ENCODE assay signal across 9 cellular contexts in the genomic region with DNA sequence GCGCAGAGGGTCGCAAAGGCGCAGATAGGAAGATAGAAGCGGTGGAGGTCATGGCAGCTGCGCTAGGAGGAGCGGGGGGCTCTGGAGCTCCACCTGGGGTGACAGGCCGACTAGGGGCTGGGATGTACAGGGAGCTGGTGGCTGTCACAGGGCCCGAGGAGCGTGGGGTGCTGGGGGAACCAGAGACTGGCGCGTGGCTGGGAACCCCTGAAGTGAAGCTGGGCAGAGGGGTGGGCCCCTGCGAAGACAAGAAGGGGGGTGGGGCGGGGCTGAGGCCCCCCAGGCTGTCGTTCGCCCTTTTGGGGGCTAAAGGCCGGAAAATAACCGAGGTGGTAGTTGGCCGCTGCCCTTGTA. TPM values are rescaled to one million over a fixed set of nuclear protein-coding genes. Genes with fewer than 3 reads are reported as not detected.
DNase-seq lines count a peak whose midpoint lies in the region; ATAC-seq and TF ChIP-seq lines count a peak whose summit lies in the region.
"Had no signal": no experiment of that assay in that cellular context is flagged by ENCODE, and none has a peak within 500 bp of the region (broad histone marks: within the 10 kb centered on the region; RNA-seq: fewer than 3 reads in every experiment).

No MANE protein-coding gene starts in this region.

- no peaks in the 10 kb centered on the region for H3K36me3 Mint-ChIP-seq in CD8-positive, alpha-beta T cell

- DNase-seq in CD8-positive, alpha-beta T cell = no peak
- no peak for DNase-seq in foreskin keratinocyte
- no peak for DNase-seq in prostate gland (ENCODE audit: low spot score)
- DNase-seq in NCI-H1048 (lab: John Stamatoyannopoulos, UW) = no peak
- DNase-seq in SIG-M5 treated with dmso at 0.1 percent for 504 hours (lab: John Stamatoyannopoulos, UW; ENCODE audit: unreplicated experiment) = no peak
- no peak for DNase-seq in SHP77 treated with DMSO at 0.1 percent for 48 hours (lab: John Stamatoyannopoulos, UW)

- WGBS in prostate gland = 9% methylated on average over 18 of the region's 18 CpGs

- peak overlapping the region; percentile 68 for H3K4me3 ChIP-seq in CD8-positive, alpha-beta T cell (ENCODE audit: low read depth, low read length)
- H3K4me3 ChIP-seq in prostate gland = peak overlapping the region; percentile 42 to 54
- H3K4me3 ChIP-seq: K562 had no signal

- H3K36me3 ChIP-seq in CD8-positive, alpha-beta T cell (ENCODE audit: insufficient read depth, low read length) = no peaks in the 10 kb centered on the region
- no peaks in the 10 kb centered on the region for H3K36me3 ChIP-seq in prostate gland

- peak overlapping the region; percentile 74 for H3K4me3 Mint-ChIP-seq in CD8-positive, alpha-beta T cell

- no peaks in the 10 kb centered on the region for H3K9me3 ChIP-seq in CD8-positive, alpha-beta T cell (ENCODE audit: low read length)
- no peaks in the 10 kb centered on the region for H3K9me3 ChIP-seq in prostate gland

- H3K27me3 ChIP-seq in CD8-positive, alpha-beta T cell (ENCODE audit: insufficient read depth, low read length) = no peaks in the 10 kb centered on the region
- H3K27me3 ChIP-seq in foreskin keratinocyte (no peaks in the 10 kb centered on the region), prostate gland (replicated peaks; ENCODE audit: insufficient read depth) (no peaks in the 10 kb centered on the region)

- no peak for TF ChIP-seq POLR2A in prostate gland (IDR thresholded peaks at IDR 0.05)

- intact Hi-C loops in CD8-positive, alpha-beta T cell (cut with DNase I, micrococcal nuclease) = loop anchor here in 1 of 2 experiments (5.0 kb wide), 1 partner anchor 386 kb away; no protein-coding TSS in a partner anchor
- intact Hi-C loops in prostate gland (cut with DNase I) = no loop called here

- peaks cover 6% of the 10 kb centered on the region for H3K4me1 Mint-ChIP-seq in CD8-positive, alpha-beta T cell (ENCODE audit: low read depth)

- TF ChIP-seq CTCF in CD8-positive, alpha-beta T cell (IDR thresholded peaks at IDR 0.05) = no peak
- TF ChIP-seq CTCF in VCaP (conservative IDR thresholded peaks at IDR 0.05) = no peak
- no peak for TF ChIP-seq CTCF in foreskin keratinocyte (conservative IDR thresholded peaks at IDR 0.05)
- no peak for TF ChIP-seq CTCF in prostate gland (IDR thresholded peaks at IDR 0.05)

- H3K27ac ChIP-seq in CD8-positive, alpha-beta T cell (ENCODE audit: low read depth, low read length) = no peak overlapping the region
- peak overlapping the region; percentile 61; the same call in 1 of the 2 replicates for H3K27ac ChIP-seq in VCaP
- no peak overlapping the region for H3K27ac ChIP-seq in foreskin keratinocyte
- peak overlapping the region; percentile 55 to 61 for H3K27ac ChIP-seq in prostate gland

- H3K9me3 Mint-ChIP-seq in CD8-positive, alpha-beta T cell = no peaks in the 10 kb centered on the region

- CTCF ChIA-PET in CD8-positive, alpha-beta T cell (lab: Charles Lee) = interaction anchor here (0.8 to 14.5 kb wide), 6 partner anchors 22 to 294 kb away, joined by 3 to 283 read pairs (median 3); no protein-coding TSS in a partner anchor

- ATAC-seq in CD8-positive, alpha-beta T cell = peak; percentile 19
- ATAC-seq in foreskin keratinocyte (peak; percentile 10), HG03342 (IDR thresholded peaks at IDR 0.05; ENCODE audit: unreplicated experiment) (no peak)
- ATAC-seq: K562 had no signal

- no peaks in the 10 kb centered on the region for H3K4me1 ChIP-seq in CD8-positive, alpha-beta T cell (ENCODE audit: insufficient read depth, low read length)
- H3K4me1 ChIP-seq in foreskin keratinocyte (peaks cover 9% of the 10 kb centered on the region), prostate gland (replicated peaks) (peaks cover 5% of the 10 kb centered on the region)

- H3K27ac Mint-ChIP-seq in CD8-positive, alpha-beta T cell = no peak overlapping the region

- POLR2A ChIA-PET in CD8-positive, alpha-beta T cell (lab: Charles Lee) = interaction anchor here (1.2 kb wide), 1 partner anchor 152 kb away, joined by 3 read pairs; the partner anchor contains the start of gene PPP3CB

- peaks cover 7% of the 10 kb centered on the region for H3K27me3 Mint-ChIP-seq in CD8-positive, alpha-beta T cell (ENCODE audit: low read depth)

RNA-seq across cellular contexts. Expression of gene MYOZ1, which starts 6.6 kb away (rescaled TPM):
- total RNA-seq in CD8-positive, alpha-beta T cell = not detected
- total RNA-seq in foreskin keratinocyte = not detected in 2 replicates
- polyA plus RNA-seq in foreskin keratinocyte = 0.02 TPM in 1 of 2 replicates, not detected in the other
- total RNA-seq in prostate gland = 1 to 10 TPM; 1.6 to 3.3 TPM

RNA-seq across cellular contexts. Expression of gene SYNPO2L, which starts 8.0 kb away (rescaled TPM):
- not detected for total RNA-seq in CD8-positive, alpha-beta T cell
- not detected in 2 replicates for total RNA-seq in foreskin keratinocyte
- not detected in 2 replicates for polyA plus RNA-seq in foreskin keratinocyte
- total RNA-seq in prostate gland = under 1 TPM; 0.23 to 0.77 TPM

RNA-seq across cellular contexts. Expression of gene AGAP5, which starts 50.1 kb away (rescaled TPM):
- total RNA-seq in CD8-positive, alpha-beta T cell = 1 to 10 TPM; 3.0 to 3.7 TPM
- total RNA-seq in foreskin keratinocyte (2.6 and 3.4 TPM in 2 replicates), prostate gland (1 to 10 TPM; 8.3 to 9.7 TPM)
- polyA plus RNA-seq in foreskin keratinocyte = 0.97 and 1.2 TPM in 2 replicates

RNA-seq across cellular contexts. Expression of gene USP54, which starts 56.7 kb away (rescaled TPM):
- 1 to 10 TPM; 2.0 to 2.9 TPM for total RNA-seq in CD8-positive, alpha-beta T cell
- total RNA-seq in foreskin keratinocyte = 10.7 and 11.5 TPM in 2 replicates
- polyA plus RNA-seq in foreskin keratinocyte = 2.5 and 2.7 TPM in 2 replicates
- 10 to 100 TPM; 53.0 to 79.6 TPM for total RNA-seq in prostate gland

Comparison
In these comparisons a context has a peak if more than half of its experiments do, and no peak if none do; other contexts are left out.
1. H3K27ac ChIP-seq: peak in VCaP (single experiment) and prostate gland (2 of 2); none in CD8-positive, alpha-beta T cell (single experiment) and foreskin keratinocyte (single experiment).